ENCODE assay signal across 1 cellular context in the genomic region with DNA sequence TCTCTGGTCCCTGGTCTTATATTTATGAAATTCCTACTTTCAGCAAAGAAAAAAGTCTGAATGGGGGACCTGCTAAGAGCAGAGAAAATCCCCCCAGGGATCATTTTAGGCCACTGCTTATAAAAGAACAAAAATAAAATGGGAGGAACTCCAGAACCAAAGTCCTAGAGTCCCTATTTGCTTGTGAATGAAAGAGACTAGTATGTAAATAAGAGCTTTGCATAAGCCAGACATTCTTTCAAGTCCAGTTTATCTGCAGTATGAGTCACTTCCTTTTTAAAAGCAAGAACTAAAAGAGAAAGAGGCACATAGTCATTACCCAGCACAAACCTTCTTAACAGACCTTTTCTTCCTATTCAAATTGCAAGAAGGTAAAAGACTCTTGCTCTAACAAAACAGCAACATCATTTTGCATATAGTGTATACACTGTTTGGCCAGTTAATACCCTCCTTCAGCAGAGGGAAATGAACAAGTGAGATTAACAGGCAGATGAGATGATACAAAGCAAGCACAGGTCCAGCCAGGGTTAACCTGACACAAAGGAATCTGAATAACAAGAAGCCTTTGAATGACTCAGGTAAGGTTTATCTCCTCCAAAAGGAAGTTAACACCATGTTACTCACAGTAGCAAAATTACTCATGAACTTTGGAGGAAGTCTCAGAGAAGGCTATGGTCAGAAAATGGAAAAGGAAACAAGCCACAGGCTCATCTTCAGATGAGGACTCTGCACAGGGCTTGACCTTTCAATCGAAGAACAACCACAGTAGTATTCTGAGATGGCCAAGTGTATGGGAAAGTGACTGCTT.
TF ChIP-seq lines count a peak whose summit lies in the region.

No MANE protein-coding gene starts in this region.

TF ChIP-seq in HCT116, 20 proteins besides CTCF, POLR2A, EP300 and RAD21 (continued from another document):
- peak; percentile 80 for TF ChIP-seq FOSL1 (IDR thresholded peaks at IDR 0.05; ENCODE audit: low read depth)
- TF ChIP-seq, protein P1, sequence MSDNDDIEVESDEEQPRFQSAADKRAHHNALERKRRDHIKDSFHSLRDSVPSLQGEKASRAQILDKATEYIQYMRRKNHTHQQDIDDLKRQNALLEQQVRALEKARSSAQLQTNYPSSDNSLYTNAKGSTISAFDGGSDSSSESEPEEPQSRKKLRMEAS (IDR thresholded peaks at IDR 0.05) = 0 out of 2 replicates have a peak, but pooled peaks have one; percentile 3
- TF ChIP-seq EZH2phosphoT487 (IDR thresholded peaks at IDR 0.05; ENCODE audit: borderline replicate concordance) = no peak
- TF ChIP-seq REST (IDR thresholded peaks at IDR 0.05; ENCODE audit: low read depth) = no peak
- peak; percentile 59; the same call in 1 of the 2 replicates for TF ChIP-seq POLR2AphosphoS5 (IDR thresholded peaks at IDR 0.05; ENCODE audit: low read depth, low read length)
